10 cellular contexts compared by ENCODE assay signal in genomic region chr1:2258122-2258812, GRCh38. TPM values are rescaled to one million over a fixed set of nuclear protein-coding genes. Genes with fewer than 3 reads are reported as not detected.
DNase-seq lines count a peak whose midpoint lies in the region; ATAC-seq and TF ChIP-seq lines count a peak whose summit lies in the region.
"Had no signal": no experiment of that assay in that cellular context is flagged by ENCODE, and none has a peak within 500 bp of the region (broad histone marks: within the 10 kb centered on the region; RNA-seq: fewer than 3 reads in every experiment).

No MANE protein-coding gene starts in this region.

- H3K27ac ChIP-seq in HEK293 (ENCODE audit: extremely low read depth, low read depth, low read length) (no peak overlapping the region; the same call in 1 of the 2 replicates), VCaP (peak overlapping the region; percentile 2; the same call in 1 of the 2 replicates), transverse colon (peak overlapping the region in 2 of 4 donors; percentile 31 to 44)

- DNase-seq in endothelial cell (ENCODE audit: low spot score) (no peak), progenitor cell of endocrine pancreas (ENCODE audit: low spot score, unreplicated experiment) (no peak), D341Med (ENCODE audit: low spot score) (no peak), transverse colon (no peak)
- DNase-seq: NCI-H2081 had no signal

- no peak overlapping the region for H3K4me3 ChIP-seq in HEK293 (ENCODE audit: low read depth, low read length)
- H3K4me3 ChIP-seq in transverse colon, result no peak overlapping the region
- H3K4me3 ChIP-seq: skin epidermis had no signal

- H3K27me3 ChIP-seq in transverse colon, result no peaks in the 10 kb centered on the region

- H3K4me1 Mint-ChIP-seq in endothelial cell (ENCODE audit: unreplicated experiment) (peaks cover 22% of the 10 kb centered on the region), progenitor cell of endocrine pancreas (ENCODE audit: low read depth) (peaks cover 16% of the 10 kb centered on the region)

- no peak overlapping the region for H3K4me3 Mint-ChIP-seq in endothelial cell (ENCODE audit: unreplicated experiment)
- H3K4me3 Mint-ChIP-seq in progenitor cell of endocrine pancreas (ENCODE audit: low read depth), result no peak overlapping the region

- H3K27me3 Mint-ChIP-seq in endothelial cell (ENCODE audit: unreplicated experiment) (peaks cover 13% of the 10 kb centered on the region), progenitor cell of endocrine pancreas (no peaks in the 10 kb centered on the region)

- peaks cover 13% of the 10 kb centered on the region for H3K36me3 Mint-ChIP-seq in endothelial cell (ENCODE audit: low read depth, unreplicated experiment)
- H3K36me3 Mint-ChIP-seq in progenitor cell of endocrine pancreas (ENCODE audit: insufficient read depth), result peaks cover 5% of the 10 kb centered on the region

- no peak for TF ChIP-seq EP300 in transverse colon (IDR thresholded peaks at IDR 0.05; ENCODE audit: low read depth)

- POLR2A ChIA-PET in HEK293 (lab: Yijun Ruan, JAX), result interaction anchor here (0.7 kb wide), 1 partner anchor 464 kb away, joined by 3 read pairs; no protein-coding TSS in a partner anchor

- intact Hi-C loops in transverse colon (cut with DNase I; ENCODE audit: low total_unique reads), result no loop called here

- in situ Hi-C loops in transverse colon (cut with MboI; ENCODE audit: low pct_ligation_motif_present in 1 of 4, low pct_unique_long_range_greater_than_20kb in 1 of 4, low sequenced_read_pairs in 3 of 4), result no loop called here

- WGBS in transverse colon (ENCODE audit: low coverage in 1 of 2), 2 donors, result 77 to 80% methylated on average over 9 to 16 of the region's 16 CpGs

- H3K36me3 ChIP-seq in HEK293 (ENCODE audit: control insufficient read depth in 2 of 2, insufficient read depth in 1 of 2, low read length in 2 of 2) (peaks cover 0 to 19% of the 10 kb centered on the region in 2 experiments; a peak in 1 of 3 replicates), transverse colon (no peaks in the 10 kb centered on the region)

- TF ChIP-seq CTCF in HEK293 (tag by site-specific recombination; IDR thresholded peaks at IDR 0.05) (no peak), VCaP (conservative IDR thresholded peaks at IDR 0.05) (no peak), endothelial cell (IDR thresholded peaks at IDR 0.05; ENCODE audit: unreplicated experiment) (no peak), progenitor cell of endocrine pancreas (IDR thresholded peaks at IDR 0.05; ENCODE audit: unreplicated experiment) (no peak), transverse colon (IDR thresholded peaks at IDR 0.05) (no peak)

- no peak for ATAC-seq in HG02852 (IDR thresholded peaks at IDR 0.05; ENCODE audit: unreplicated experiment)
- ATAC-seq in HG03045 (IDR thresholded peaks at IDR 0.05; ENCODE audit: unreplicated experiment), result no peak

- TF ChIP-seq POLR2A in transverse colon (IDR thresholded peaks at IDR 0.05), result no peak

- CTCF ChIA-PET in HEK293 (lab: Yijun Ruan, JAX), result interaction anchor here (0.7 to 1.2 kb wide), 2 partner anchors 63 to 124 kb away, joined by 3 read pairs; partner anchors contain the start of gene FAAP20

- H3K9me3 ChIP-seq in HEK293 (ENCODE audit: control insufficient read depth, insufficient read depth, low read depth, low read length) (no peaks in the 10 kb centered on the region), transverse colon (peaks cover 0 to 13% of the 10 kb centered on the region in 2 donors)

- H3K27ac Mint-ChIP-seq in endothelial cell (ENCODE audit: unreplicated experiment) (peak overlapping the region; percentile 90), progenitor cell of endocrine pancreas (peak overlapping the region; percentile 51)

- H3K4me1 ChIP-seq in HEK293 (ENCODE audit: control insufficient read depth, insufficient read depth, low read length), result peaks cover 13% of the 10 kb centered on the region
- peaks cover 15 to 60% (median 21%) of the 10 kb centered on the region in 4 donors for H3K4me1 ChIP-seq in transverse colon

- H3K9me3 Mint-ChIP-seq in endothelial cell (ENCODE audit: unreplicated experiment) (no peaks in the 10 kb centered on the region), progenitor cell of endocrine pancreas (ENCODE audit: low read depth) (peaks cover 3% of the 10 kb centered on the region)

TF ChIP-seq in HEK293, 187 proteins besides CTCF, POLR2A, EP300 and RAD21:
- TF ChIP-seq ZNF555 (tag by site-specific recombination; conservative IDR thresholded peaks at IDR 0.05), result no peak
- TF ChIP-seq SCRT1 (tag by site-specific recombination; IDR thresholded peaks at IDR 0.05; ENCODE audit: borderline replicate concordance), result 0 out of 2 replicates have a peak, but pooled peaks have one; percentile 43
- no peak for TF ChIP-seq ZNF701 (tag by site-specific recombination; IDR thresholded peaks at IDR 0.05)
- TF ChIP-seq ZNF629 (tag by site-specific recombination; IDR thresholded peaks at IDR 0.05), result 0 out of 2 replicates have a peak, but pooled peaks have one; percentile 23
- peak; percentile 78 for TF ChIP-seq SCRT2 (tag by site-specific recombination; IDR thresholded peaks at IDR 0.05)
- peak; percentile 42; the same call in 1 of the 2 replicates for TF ChIP-seq GLIS1 (tag by site-specific recombination; IDR thresholded peaks at IDR 0.05)
- TF ChIP-seq PRDM10 (tag by site-specific recombination; IDR thresholded peaks at IDR 0.05), result peak; percentile 42; the same call in 1 of the 2 replicates
- peak; percentile 55 for TF ChIP-seq ZNF335 (tag by site-specific recombination; conservative IDR thresholded peaks at IDR 0.05)
- no peak for TF ChIP-seq ZBTB11 (tag by site-specific recombination; conservative IDR thresholded peaks at IDR 0.05; ENCODE audit: low read depth)
- no peak for TF ChIP-seq KLF17 (tag by site-specific recombination; IDR thresholded peaks at IDR 0.05)
- TF ChIP-seq WT1 (tag by site-specific recombination; IDR thresholded peaks at IDR 0.05), result peak; percentile 14; the same call in 1 of the 2 replicates
- peak; percentile 81 for TF ChIP-seq ZNF600 (tag by site-specific recombination; IDR thresholded peaks at IDR 0.05)

RNA-seq across cellular contexts. Expression of gene SKI, which starts 30.1 kb away (rescaled TPM):
- 73.3 TPM for total RNA-seq in endothelial cell (ENCODE audit: unreplicated experiment)
- 56.2 and 59.4 TPM in 2 replicates for total RNA-seq in progenitor cell of endocrine pancreas
- 10 to 100 TPM; 24.4 to 52.4 (median 32.2) TPM for total RNA-seq in transverse colon
